Comparison of ENCODE assay signal across 11 cellular contexts in the genomic region with DNA sequence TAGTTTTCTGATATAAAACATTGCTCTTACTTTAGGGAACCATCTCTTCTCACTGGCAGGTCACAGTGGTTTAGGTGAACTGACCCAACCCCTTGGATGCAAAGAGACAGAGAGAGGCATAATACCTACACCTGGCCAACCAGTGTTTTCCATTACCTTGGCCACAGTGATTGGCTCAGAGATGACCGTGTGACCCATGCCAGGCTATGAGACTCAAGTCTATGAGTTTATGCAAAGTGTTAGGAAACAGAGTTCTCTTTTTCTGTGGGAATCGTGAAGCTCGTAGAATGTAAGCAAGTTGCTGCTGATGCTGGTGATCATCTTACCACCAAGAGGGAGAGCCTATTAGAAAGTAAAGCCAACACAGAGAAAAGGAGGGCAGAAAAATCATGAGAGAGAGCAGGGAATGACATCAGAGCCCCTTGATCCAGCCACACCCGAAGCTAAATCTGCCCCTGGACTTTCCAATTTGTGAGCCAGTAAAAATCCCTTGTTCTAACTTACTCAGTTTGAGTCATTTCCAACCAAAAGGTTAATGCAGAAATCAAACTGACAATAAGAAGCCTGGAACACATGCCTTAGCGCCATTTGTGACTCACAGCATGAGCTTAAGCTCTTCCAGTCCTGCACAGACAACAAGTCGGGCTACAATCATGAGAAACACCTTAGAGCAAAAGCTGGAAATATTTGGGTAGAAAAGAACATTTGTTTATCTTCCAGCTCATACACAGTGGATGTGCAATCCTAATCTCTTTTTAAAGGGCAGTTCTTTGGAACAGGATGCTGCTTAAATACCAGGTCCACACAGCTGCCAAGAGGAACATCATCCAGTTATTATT.
DNase-seq lines count a peak whose midpoint lies in the region; ATAC-seq, FAIRE-seq and TF ChIP-seq lines count a peak whose summit lies in the region.
"Had no signal": no experiment of that assay in that cellular context is flagged by ENCODE, and none has a peak within 500 bp of the region (broad histone marks: within the 10 kb centered on the region; RNA-seq: fewer than 3 reads in every experiment).

No MANE protein-coding gene starts in this region.

- H3K4me1 Mint-ChIP-seq in Caco-2 (ENCODE audit: low read depth, unreplicated experiment): no peaks in the 10 kb centered on the region

- CTCF ChIA-PET in Caco-2 (lab: Charles Lee): no interaction called here

- TF ChIP-seq CTCF in coronary artery (IDR thresholded peaks at IDR 0.05): no peak
- no peak for TF ChIP-seq CTCF in Caco-2 (IDR thresholded peaks at IDR 0.05; ENCODE audit: insufficient read depth in 1 of 2, low read depth in 1 of 2, low read length in 1 of 2, severe bottlenecking in 1 of 2, unreplicated experiment in 1 of 2)

- peaks cover 4% of the 10 kb centered on the region for H3K27me3 Mint-ChIP-seq in Caco-2 (ENCODE audit: insufficient read depth, unreplicated experiment)

- H3K27me3 ChIP-seq in Caco-2 (replicated peaks; ENCODE audit: control insufficient read depth, insufficient read depth, low read length) (no peaks in the 10 kb centered on the region), small intestine (ENCODE audit: control insufficient read depth in 2 of 2, insufficient read depth in 2 of 2, low read length in 2 of 2) (no peaks in the 10 kb centered on the region)
- H3K27me3 ChIP-seq: pancreas had no signal

- H3K27ac Mint-ChIP-seq in Caco-2 (ENCODE audit: unreplicated experiment): no peak overlapping the region
- H3K27ac Mint-ChIP-seq: stimulated activated naive B cell treated with anti-CD40 and anti-IgM and Interleukin-4, amounts not matched to agents 10 μg/mL and 1 μg/mL and 100 μg/mL, for 72 hours had no signal

- ATAC-seq in HG03342 (IDR thresholded peaks at IDR 0.05; ENCODE audit: unreplicated experiment): peak; percentile 43
- ATAC-seq in HG03457 (IDR thresholded peaks at IDR 0.05; ENCODE audit: unreplicated experiment): no peak
- no peak for ATAC-seq in HG02970 (IDR thresholded peaks at IDR 0.05; ENCODE audit: low FRiP score, unreplicated experiment)

- POLR2A ChIA-PET in Caco-2 (lab: Charles Lee): no interaction called here

- no peaks in the 10 kb centered on the region for H3K36me3 Mint-ChIP-seq in Caco-2 (ENCODE audit: insufficient read depth, unreplicated experiment)
- H3K36me3 Mint-ChIP-seq: stimulated activated naive B cell treated with anti-CD40 and anti-IgM and Interleukin-4, amounts not matched to agents 10 μg/mL and 1 μg/mL and 100 μg/mL, for 72 hours had no signal

- intact Hi-C loops in Caco-2 (cut with micrococcal nuclease; ENCODE audit: unreplicated experiment): no loop called here

- no peak for FAIRE-seq in small intestine (lab: Jason Lieb, UNC)
- FAIRE-seq: pancreas had no signal

- DNase-seq in AG20443 (ENCODE audit: low spot score) (peak; percentile 75), coronary artery (ENCODE audit: low spot score) (peak; percentile 52), myocyte (ENCODE audit: low read depth) (peak; percentile 26), Caco-2 (no peak), small intestine (no peak)
- DNase-seq: effector memory CD4-positive, alpha-beta T cell; pancreas; stimulated activated naive B cell treated with anti-CD40 and anti-IgM and Interleukin-4, amounts not matched to agents 10 μg/mL and 1 μg/mL and 100 μg/mL, for 72 hours had no signal

- H3K9me3 ChIP-seq in Caco-2 (no peaks in the 10 kb centered on the region), small intestine (ENCODE audit: control insufficient read depth, low read depth) (no peaks in the 10 kb centered on the region)
- H3K9me3 ChIP-seq: pancreas had no signal

- no peak overlapping the region for H3K4me3 Mint-ChIP-seq in Caco-2 (ENCODE audit: unreplicated experiment)
- H3K4me3 Mint-ChIP-seq: stimulated activated naive B cell treated with anti-CD40 and anti-IgM and Interleukin-4, amounts not matched to agents 10 μg/mL and 1 μg/mL and 100 μg/mL, for 72 hours had no signal

- BruUV-seq in Caco-2 (replicated peaks; lab: Mats Ljungman, UMichigan): no TSS peak

- H3K4me1 ChIP-seq in Caco-2 (no peaks in the 10 kb centered on the region), small intestine (ENCODE audit: control insufficient read depth in 2 of 2, insufficient read depth in 1 of 2, low read depth in 1 of 2, low read length in 1 of 2) (no peaks in the 10 kb centered on the region)
- H3K4me1 ChIP-seq: pancreas had no signal

- H3K36me3 ChIP-seq in Caco-2 (ENCODE audit: control insufficient read depth, insufficient read depth, low read length) (no peaks in the 10 kb centered on the region), small intestine (ENCODE audit: control insufficient read depth in 2 of 2, insufficient read depth in 2 of 2, low read length in 2 of 2) (no peaks in the 10 kb centered on the region)
- H3K36me3 ChIP-seq: pancreas had no signal

- 70 to 90% (median 87%) methylated on average over 6 of the region's 6 CpGs for WGBS in small intestine, 3 donors

- H3K27ac ChIP-seq in coronary artery (peak overlapping the region in 1 of 2 donors; percentile 78), small intestine (ENCODE audit: low read depth in 1 of 2, low read length in 1 of 2) (peak overlapping the region in 1 of 2 donors; percentile 43)
- H3K27ac ChIP-seq: pancreas had no signal

- H3K9me3 Mint-ChIP-seq in Caco-2 (ENCODE audit: unreplicated experiment): no peaks in the 10 kb centered on the region
- H3K9me3 Mint-ChIP-seq: stimulated activated naive B cell treated with anti-CD40 and anti-IgM and Interleukin-4, amounts not matched to agents 10 μg/mL and 1 μg/mL and 100 μg/mL, for 72 hours had no signal

- H3K4me3 ChIP-seq in coronary artery (no peak overlapping the region), Caco-2 (ENCODE audit: low read depth, low read length) (no peak overlapping the region), small intestine (ENCODE audit: low read depth in 1 of 2, low read length in 2 of 2) (no peak overlapping the region)
- H3K4me3 ChIP-seq: pancreas had no signal

Comparison
In these comparisons a context has a peak if more than half of its experiments do, and no peak if none do; other contexts are left out.
1. DNase-seq: peak in AG20443 (single experiment), coronary artery (single experiment) and myocyte (single experiment); none in Caco-2 (0 of 2) and small intestine (single experiment).